ENCODE assay signal across 7 cellular contexts in the genomic region with DNA sequence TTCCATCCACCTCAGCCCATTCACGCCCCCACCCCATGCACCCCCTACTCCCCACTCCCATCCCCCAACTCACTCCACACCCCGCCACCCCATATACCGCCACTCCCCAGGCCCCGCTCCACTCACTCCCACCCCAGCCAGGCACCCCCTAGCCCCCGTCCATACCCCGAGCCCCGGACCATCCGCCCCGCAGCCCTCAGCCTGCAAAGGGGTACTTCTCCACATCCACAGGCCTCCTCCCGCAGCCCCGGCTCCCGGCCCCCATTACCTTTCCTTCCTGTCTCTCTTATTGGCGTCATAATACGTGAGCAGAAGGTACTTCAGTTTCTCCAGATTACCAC. TPM values are rescaled to one million over a fixed set of nuclear protein-coding genes. Genes with fewer than 3 reads are reported as not detected.
DNase-seq lines count a peak whose midpoint lies in the region; ATAC-seq and TF ChIP-seq lines count a peak whose summit lies in the region.
"Not testable (repeated sequence)": the region's sequence is repeated elsewhere in the genome, so short reads cannot be mapped to it uniquely, and the experiment has no call there.

No MANE protein-coding gene starts in this region.

- not testable (repeated sequence) for H3K36me3 ChIP-seq in Loucy (ENCODE audit: insufficient read depth, low read length); cardiac muscle cell; mucosa of rectum (ENCODE audit: control insufficient read depth in 2 of 2, insufficient read depth in 2 of 2, low read length in 2 of 2); skeletal muscle satellite cell (ENCODE audit: insufficient read depth, low read length)

- H3K27ac Mint-ChIP-seq in activated CD4-positive, alpha-beta memory T cell treated with anti-CD3 and anti-CD28 coated beads, Interleukin-2, amount 10 ng/mL, durations not matched to agents 7 days and 5 days = peak overlapping the region; percentile 96

- H3K4me3 ChIP-seq in Loucy (ENCODE audit: low read length, poor library complexity, severe bottlenecking) (peak overlapping the region; percentile 88), cardiac fibroblast (replicated peaks in 1 of 2; ENCODE audit: low read depth in 2 of 2, low read length in 2 of 2) (peak overlapping the region; percentile 63 to 68), cardiac muscle cell (peak overlapping the region; percentile 72), mucosa of rectum (ENCODE audit: low read length in 2 of 2) (peak overlapping the region; percentile 78 to 87), skeletal muscle satellite cell (ENCODE audit: low read length) (peak overlapping the region; percentile 83)

- H4K20me1 ChIP-seq in Loucy (ENCODE audit: insufficient read depth, low read length, poor library complexity, severe bottlenecking) = not testable (repeated sequence)

- CTCF ChIA-PET in activated CD4-positive, alpha-beta memory T cell treated with anti-CD3 and anti-CD28 coated beads, Interleukin-2, amount 10 ng/mL, durations not matched to agents 7 days and 5 days (lab: Charles Lee) = interaction anchor here (0.8 to 4.4 kb wide), 4 partner anchors 57 to 159 kb away, joined by 3 to 122 read pairs (median 14); a partner anchor contains a TSS

- not testable (repeated sequence) for H3K79me2 ChIP-seq in Loucy (ENCODE audit: insufficient read depth, low read length)

- H3K4me3 Mint-ChIP-seq in activated CD4-positive, alpha-beta memory T cell treated with anti-CD3 and anti-CD28 coated beads, Interleukin-2, amount 10 ng/mL, durations not matched to agents 7 days and 5 days = peak overlapping the region; percentile 87

- H3K9me3 Mint-ChIP-seq in activated CD4-positive, alpha-beta memory T cell treated with anti-CD3 and anti-CD28 coated beads, Interleukin-2, amount 10 ng/mL, durations not matched to agents 7 days and 5 days = not testable (repeated sequence)

- H3K27me3 ChIP-seq in Loucy (ENCODE audit: insufficient read depth, low read length, poor library complexity, severe bottlenecking); cardiac muscle cell; mucosa of rectum (ENCODE audit: control insufficient read depth in 2 of 2, insufficient read depth in 2 of 2, low read length in 2 of 2); skeletal muscle satellite cell (ENCODE audit: control insufficient read depth, insufficient read depth, low read length): not testable (repeated sequence)

- H3F3A ChIP-seq in Loucy (ENCODE audit: low read depth) = not testable (repeated sequence)

- H3K9me3 ChIP-seq in Loucy (ENCODE audit: insufficient read depth, low read depth, low read length); cardiac muscle cell (ENCODE audit: low read depth); mucosa of rectum (ENCODE audit: control insufficient read depth in 2 of 2, low read length in 2 of 2); skeletal muscle satellite cell (replicated peaks; ENCODE audit: low read length): not testable (repeated sequence)

- not testable (repeated sequence) for TF ChIP-seq CTCF in Loucy (conservative IDR thresholded peaks at IDR 0.05; ENCODE audit: low read length); cardiac fibroblast (IDR thresholded peaks at IDR 0.05; ENCODE audit: low read depth, low read length); cardiac muscle cell (IDR thresholded peaks at IDR 0.05; ENCODE audit: low read depth, low read length)

- peak overlapping the region; percentile 77 for H3K27ac ChIP-seq in cardiac muscle cell
- peak overlapping the region; percentile 74 to 95 for H3K27ac ChIP-seq in mucosa of rectum (ENCODE audit: low read depth in 2 of 2, low read length in 2 of 2)

- H3K9ac ChIP-seq in Loucy (ENCODE audit: low read depth, low read length, poor library complexity, severe bottlenecking) = peak overlapping the region; percentile 88
- H3K9ac ChIP-seq in mucosa of rectum (ENCODE audit: low read depth in 1 of 2, low read length in 2 of 2) = peak overlapping the region; percentile 67 to 81
- H3K9ac ChIP-seq in skeletal muscle satellite cell (ENCODE audit: low read depth, low read length) = peak overlapping the region; percentile 84

- H2AFZ ChIP-seq in Loucy (ENCODE audit: low read length) = peak overlapping the region; percentile 83; the same call in 1 of the 2 replicates

- peaks cover 11% of the 10 kb centered on the region for H3K27me3 Mint-ChIP-seq in activated CD4-positive, alpha-beta memory T cell treated with anti-CD3 and anti-CD28 coated beads, Interleukin-2, amount 10 ng/mL, durations not matched to agents 7 days and 5 days

- peak overlapping the region; percentile 48 for H3K4me2 ChIP-seq in Loucy (ENCODE audit: low read depth, low read length, poor library complexity, severe bottlenecking)
- peak overlapping the region; percentile 86 for H3K4me2 ChIP-seq in skeletal muscle satellite cell (ENCODE audit: low read length)

- not testable (repeated sequence) for H3K9me2 ChIP-seq in Loucy (replicated peaks; ENCODE audit: low read depth, low read length)

- H3K4me1 ChIP-seq in Loucy (ENCODE audit: insufficient read depth, low read length, poor library complexity, severe bottlenecking); cardiac muscle cell (ENCODE audit: low read depth); mucosa of rectum (ENCODE audit: control insufficient read depth in 2 of 2, insufficient read depth in 2 of 2, low read length in 2 of 2); skeletal muscle satellite cell (ENCODE audit: control insufficient read depth, insufficient read depth, low read length): not testable (repeated sequence)

- H3K4me1 Mint-ChIP-seq in activated CD4-positive, alpha-beta memory T cell treated with anti-CD3 and anti-CD28 coated beads, Interleukin-2, amount 10 ng/mL, durations not matched to agents 7 days and 5 days = not testable (repeated sequence)

- POLR2A ChIA-PET in activated CD4-positive, alpha-beta memory T cell treated with anti-CD3 and anti-CD28 coated beads, Interleukin-2, amount 10 ng/mL, durations not matched to agents 7 days and 5 days (lab: Charles Lee) = interaction anchor here (1.0 to 2.9 kb wide), 6 partner anchors 57 to 125 kb away, joined by 3 to 50 read pairs (median 14); a partner anchor contains a TSS

- not testable (repeated sequence) for H3K36me3 Mint-ChIP-seq in activated CD4-positive, alpha-beta memory T cell treated with anti-CD3 and anti-CD28 coated beads, Interleukin-2, amount 10 ng/mL, durations not matched to agents 7 days and 5 days (ENCODE audit: low read depth)

- peak; percentile 34 for ATAC-seq in GM19023 (IDR thresholded peaks at IDR 0.05; ENCODE audit: unreplicated experiment)

- not testable (repeated sequence) for DNase-seq in activated CD4-positive, alpha-beta memory T cell treated with anti-CD3 and anti-CD28 coated beads, Interleukin-2, amount 10 ng/mL, durations not matched to agents 7 days and 5 days; cardiac fibroblast (ENCODE audit: low read depth in 2 of 2); cardiac muscle cell (ENCODE audit: low read depth in 1 of 2, low spot score in 1 of 2)

RNA-seq across cellular contexts. Expression of a gene that starts 0.5 kb away (rescaled TPM):
- total RNA-seq in activated CD4-positive, alpha-beta memory T cell treated with anti-CD3 and anti-CD28 coated beads, Interleukin-2, amount 10 ng/mL, durations not matched to agents 7 days and 5 days = 10 to 100 TPM; 42.3 to 46.7 TPM
- 30.3 and 154 TPM in 2 replicates for total RNA-seq in cardiac muscle cell
- polyA plus RNA-seq in cardiac muscle cell = 78.1 and 130 TPM in 2 replicates
- 23.4 and 34.2 TPM in 2 replicates for total RNA-seq in skeletal muscle satellite cell (2012; rRNA removed)

RNA-seq across cellular contexts. Expression of a gene that starts 56.6 kb away (rescaled TPM):
- total RNA-seq in activated CD4-positive, alpha-beta memory T cell treated with anti-CD3 and anti-CD28 coated beads, Interleukin-2, amount 10 ng/mL, durations not matched to agents 7 days and 5 days = 100 to 1,000 TPM; 192 to 203 TPM
- 429 and 749 TPM in 2 replicates for total RNA-seq in cardiac muscle cell
- polyA plus RNA-seq in cardiac muscle cell = 801 and 969 TPM in 2 replicates
- total RNA-seq in skeletal muscle satellite cell (2012; rRNA removed) = 254 and 281 TPM in 2 replicates
